Comparison of ENCODE assay signal across 8 cellular contexts in genomic region chr15:78618490-78618934, GRCh38. TPM values are rescaled to one million over a fixed set of nuclear protein-coding genes. Genes with fewer than 3 reads are reported as not detected.
DNase-seq lines count a peak whose midpoint lies in the region; ATAC-seq and TF ChIP-seq lines count a peak whose summit lies in the region.

No MANE protein-coding gene starts in this region.

- DNase-seq in GOT3 (lab: John Stamatoyannopoulos, UW) (peak; percentile 45), NCI-H345 (lab: John Stamatoyannopoulos, UW) (peak; percentile 81), caudate nucleus (lab: John Stamatoyannopoulos, UW) (peak in 59 of 61 donors; percentile 8 to 88 (median 56)), kidney epithelial cell (ENCODE audit: low read depth) (peak; percentile 21)
- peak; percentile 46 to 84 (median 78) for DNase-seq in activated CD4-positive, CD25-positive, alpha-beta regulatory T cell (lab: John Stamatoyannopoulos, UW)
- peak; percentile 61 to 74 for DNase-seq in stimulated activated CD4-positive, alpha-beta T cell treated with anti-CD3 and anti-CD28 coated beads, Interleukin-1b, Interleukin-23, amount 100 ng/mL, for 1 hour (ENCODE audit: low read depth in 2 of 2)

- peaks cover 14% of the 10 kb centered on the region for H3K4me1 ChIP-seq in ACC112 (ENCODE audit: control insufficient read depth, insufficient read depth, low read length, unreplicated experiment)

- H3K27me3 ChIP-seq in ACC112 (ENCODE audit: insufficient read depth, low read length): peaks cover 47% of the 10 kb centered on the region
- H3K27me3 ChIP-seq in kidney epithelial cell (ENCODE audit: control insufficient read depth, insufficient read depth, low read length): peaks cover 31% of the 10 kb centered on the region

- H3K4me3 ChIP-seq in ACC112 (ENCODE audit: low read depth, low read length) (peak overlapping the region; percentile 56), kidney epithelial cell (ENCODE audit: low read depth, low read length) (no peak overlapping the region)

- H3K79me2 ChIP-seq in ACC112 (ENCODE audit: control insufficient read depth, insufficient read depth, low read length, unreplicated experiment): no peaks in the 10 kb centered on the region

- H2AFZ ChIP-seq in ACC112 (ENCODE audit: low read length, unreplicated experiment): no peak overlapping the region

- no peak overlapping the region for H3K27ac ChIP-seq in ACC112 (ENCODE audit: low read depth, low read length)
- H3K27ac ChIP-seq in caudate nucleus (ENCODE audit: low read depth, low read length): no peak overlapping the region

- no peak for ATAC-seq in HG03439 (IDR thresholded peaks at IDR 0.05; ENCODE audit: unreplicated experiment)

- H3K36me3 ChIP-seq in ACC112 (ENCODE audit: insufficient read depth, low read length) (no peaks in the 10 kb centered on the region), kidney epithelial cell (ENCODE audit: control insufficient read depth, insufficient read depth, low read length) (no peaks in the 10 kb centered on the region)

- peak; percentile 73 for TF ChIP-seq CTCF in kidney epithelial cell (IDR thresholded peaks at IDR 0.05; ENCODE audit: insufficient read depth, low read length, poor library complexity, severe bottlenecking)

RNA-seq across cellular contexts. Expression of gene CHRNA3, which starts 2.3 kb away (rescaled TPM):
- total RNA-seq in kidney epithelial cell: 0.07 and 0.46 TPM in 2 replicates

RNA-seq across cellular contexts. Expression of gene CHRNB4, which starts 22.5 kb away (rescaled TPM):
- total RNA-seq in kidney epithelial cell: 1.1 and 1.8 TPM in 2 replicates

RNA-seq across cellular contexts. Expression of gene CHRNA5, which starts 53.2 kb away (rescaled TPM):
- total RNA-seq in kidney epithelial cell: 4.7 and 13.7 TPM in 2 replicates

Comparison
In these comparisons a context has a peak if more than half of its experiments do, and no peak if none do; other contexts are left out.
1. DNase-seq: peak in every context shown above with its lines; median percentile 81 in NCI-H345; 78 in activated CD4-positive, CD25-positive, alpha-beta regulatory T cell; 68 in stimulated activated CD4-positive, alpha-beta T cell treated with anti-CD3 and anti-CD28 coated beads, Interleukin-1b, Interleukin-23, amount 100 ng/mL, for 1 hour; 56 in caudate nucleus; 45 in GOT3; 21 in kidney epithelial cell.